Comparison of ENCODE assay signal across 20 cellular contexts in the genomic region with DNA sequence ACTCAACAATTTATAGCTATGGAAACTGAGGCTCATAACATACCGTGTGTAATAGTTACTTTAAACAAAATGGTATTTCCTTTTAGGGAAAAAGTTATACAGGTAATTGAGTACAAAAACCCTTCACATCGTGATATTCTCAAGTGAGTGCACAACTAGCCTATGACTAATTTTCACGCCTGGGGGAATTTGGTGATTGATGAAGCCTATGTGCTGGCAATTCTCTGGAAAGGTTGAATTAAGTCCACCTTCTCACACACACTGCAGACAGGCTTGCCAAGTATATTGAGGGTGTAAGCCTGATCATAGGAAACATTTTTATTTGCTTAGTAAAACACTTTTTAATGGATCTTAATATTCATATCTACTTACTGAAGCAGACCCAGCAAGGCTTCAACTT. TPM values are rescaled to one million over a fixed set of nuclear protein-coding genes. Genes with fewer than 3 reads are reported as not detected.
A peak's percentile ranks its signal among the peaks of the same experiment; 100 is the strongest.
DNase-seq lines count a peak whose midpoint lies in the region; TF ChIP-seq lines count a peak whose summit lies in the region.
"Had no signal": no experiment of that assay in that cellular context is flagged by ENCODE, and none has a peak within 500 bp of the region (broad histone marks: within the 10 kb centered on the region; RNA-seq: fewer than 3 reads in every experiment).

No MANE protein-coding gene starts in this region.

- H3K4me3 ChIP-seq in epithelial cell of esophagus (ENCODE audit: low read length): no peak overlapping the region
- H3K4me3 ChIP-seq: BLaER1 had no signal

- DNase-seq in NCI-H446 treated with DMSO at 0.1 percent for 48 hours (lab: John Stamatoyannopoulos, UW): peak; percentile 79
- DNase-seq in epithelial cell of esophagus (ENCODE audit: low read depth): peak; percentile 86
- peak; percentile 16 for DNase-seq in glomerular visceral epithelial cell (ENCODE audit: extremely low spot score)
- peak; percentile 84 for DNase-seq in renal cortical epithelial cell (ENCODE audit: low read depth)
- no peak for DNase-seq in pons (ENCODE audit: low spot score)
- no peak for DNase-seq in NAMALWA (ENCODE audit: low spot score)
- DNase-seq in NCI-H2171 treated with DMSO at 0.1 percent for 48 hours (lab: John Stamatoyannopoulos, UW): no peak
- DNase-seq: CD4-positive, CD25-positive, alpha-beta regulatory T cell; MM.1S; NCI-H1048; NCI-H1436; NCI-H187; NCI-H2081 treated with DMSO at 0.1 percent for 48 hours; NCI-H2171; NCI-H345; NCI-H524 treated with DMSO at 0.1 percent for 48 hours; RPMI8226; SHP77 had no signal

- no peak for TF ChIP-seq CTCF in epithelial cell of esophagus (IDR thresholded peaks at IDR 0.05; ENCODE audit: insufficient read depth, low read depth, low read length, missing control alignments)

RNA-seq across cellular contexts. Expression of gene ROBO2, which starts 41.3 kb away (rescaled TPM):
- total RNA-seq in renal cortical epithelial cell: 1.1 and 1.2 TPM in 2 replicates
- total RNA-seq: A172; CD4-positive, CD25-positive, alpha-beta regulatory T cell had no signal

Comparison
In these comparisons a context has a peak if more than half of its experiments do, and no peak if none do; other contexts are left out.
1. DNase-seq: peak in NCI-H446 treated with DMSO at 0.1 percent for 48 hours (single experiment), epithelial cell of esophagus (single experiment), glomerular visceral epithelial cell (single experiment) and renal cortical epithelial cell (single experiment); none in pons (single experiment), NAMALWA (single experiment) and NCI-H2171 treated with DMSO at 0.1 percent for 48 hours (single experiment).